Comparison of ENCODE assay signal across 8 cellular contexts in the genomic region with DNA sequence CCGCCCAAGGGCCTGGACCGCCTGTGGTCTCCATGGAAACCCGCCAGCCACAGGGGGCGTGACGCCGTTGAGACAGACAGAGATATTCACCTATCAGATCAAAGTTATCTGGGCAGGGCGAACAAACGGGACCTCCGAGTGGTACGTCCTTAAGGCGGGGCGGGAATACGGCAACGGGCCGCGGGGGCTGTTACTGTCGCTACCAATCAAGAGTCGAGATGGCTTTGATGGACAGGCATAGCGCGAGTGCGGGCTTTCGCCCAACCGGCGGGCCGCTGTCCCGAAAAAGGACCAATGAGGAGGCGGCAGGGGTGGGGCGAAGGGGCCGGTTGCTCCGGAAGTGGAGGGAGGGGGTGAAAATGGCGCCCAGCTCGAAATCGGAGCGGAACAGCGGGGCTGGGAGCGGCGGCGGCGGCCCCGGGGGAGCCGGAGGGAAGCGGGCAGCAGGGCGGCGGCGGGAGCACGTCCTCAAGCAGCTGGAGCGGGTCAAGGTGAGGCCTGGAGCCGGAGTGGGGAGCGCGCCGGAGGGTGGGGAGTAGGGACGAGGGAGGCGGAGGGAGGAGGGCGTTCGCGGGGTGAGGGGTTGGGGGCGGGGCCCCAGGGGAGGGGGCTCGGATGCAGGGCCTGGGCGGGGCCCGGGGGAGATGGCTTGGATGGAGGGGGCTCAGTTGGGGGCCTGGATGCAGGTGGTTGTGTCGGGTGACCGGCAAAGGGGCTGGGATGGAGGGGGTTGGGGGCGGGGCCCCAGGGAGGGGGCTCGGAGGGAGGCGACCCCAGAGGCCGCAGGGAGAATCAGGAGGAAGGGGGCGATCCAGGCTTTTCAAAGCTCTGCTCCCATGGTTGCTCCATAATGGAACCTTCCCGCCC. TPM values are rescaled to one million over a fixed set of nuclear protein-coding genes. Genes with fewer than 3 reads are reported as not detected.
DNase-seq lines count a peak whose midpoint lies in the region; ATAC-seq and TF ChIP-seq lines count a peak whose summit lies in the region.

Gene DCAF15, plus strand, starts transcription at position 356 of the 867 bp plus-strand sequence. Its CDS starts 4 bp downstream, at position 360.

- WGBS in thymus = under 1% methylated on average over 68 of the region's 68 CpGs

- H3K4me1 ChIP-seq in thymus (ENCODE audit: control insufficient read depth, insufficient read depth, low read length) = peaks cover 10% of the 10 kb centered on the region

- H3K27ac Mint-ChIP-seq in osteocyte (ENCODE audit: unreplicated experiment) = peak within 1 kb of the TSS; percentile 81

- peaks cover 6% of the 10 kb centered on the region for H3K36me3 Mint-ChIP-seq in osteocyte (ENCODE audit: unreplicated experiment)

- H3K4me1 Mint-ChIP-seq in osteocyte (ENCODE audit: unreplicated experiment) = peaks cover 11% of the 10 kb centered on the region

- H3K27me3 ChIP-seq in thymus (ENCODE audit: control insufficient read depth, insufficient read depth) = no peaks in the 10 kb centered on the region

- peak; percentile 98 for ATAC-seq in HG02759 (IDR thresholded peaks at IDR 0.05; ENCODE audit: unreplicated experiment)

- peak within 1 kb of the TSS; percentile 93 for H3K4me3 Mint-ChIP-seq in osteocyte (ENCODE audit: unreplicated experiment)

- peaks cover 31% of the 10 kb centered on the region for H3K36me3 ChIP-seq in thymus (ENCODE audit: control insufficient read depth, insufficient read depth)

- peak within 1 kb of the TSS; percentile 79 for H3K4me3 ChIP-seq in GM12864 (ENCODE audit: low read depth, low read length)
- H3K4me3 ChIP-seq in thymus (ENCODE audit: low read length) = peak within 1 kb of the TSS; percentile 96

- H3K27ac ChIP-seq in thymus (ENCODE audit: low read depth) = peak within 1 kb of the TSS; percentile 93

- peak; percentile 99 for DNase-seq in GM12864 (ENCODE audit: low read depth)
- peak; percentile 97 to 100 (median 100) for DNase-seq in NCI-H1417 (lab: John Stamatoyannopoulos, UW)
- peak; percentile 96 to 99 for DNase-seq in SW 1271 (lab: John Stamatoyannopoulos, UW)
- peak; percentile 96 for DNase-seq in activated naive CD8-positive, alpha-beta T cell treated with anti-CD3 and anti-CD28 coated beads, Interleukin-2, amount 50 U/mL, for 16 hours (ENCODE audit: low read depth, low spot score)
- DNase-seq in head of caudate nucleus = peak; percentile 97 to 100 (median 100)
- DNase-seq in osteocyte (ENCODE audit: extremely low spot score, unreplicated experiment) = peak; percentile 100

- no peaks in the 10 kb centered on the region for H3K9me3 ChIP-seq in thymus (ENCODE audit: control insufficient read depth)

- TF ChIP-seq CTCF in GM12864 (IDR thresholded peaks at IDR 0.05; ENCODE audit: low read depth, low read length, missing control alignments) (no peak), osteocyte (IDR thresholded peaks at IDR 0.05) (no peak)

- H3K9me3 Mint-ChIP-seq in osteocyte (ENCODE audit: unreplicated experiment) = no peaks in the 10 kb centered on the region

- no peaks in the 10 kb centered on the region for H3K27me3 Mint-ChIP-seq in osteocyte (ENCODE audit: unreplicated experiment)

- intact Hi-C loops in head of caudate nucleus (cut with DNase I) = loop anchor here (10.0 kb wide), 1 partner anchor 52 kb away; the partner anchor contains the start of gene RFX1

RNA-seq across cellular contexts. Expression of gene DCAF15, which starts in this region (rescaled TPM):
- total RNA-seq in osteocyte = 27.4 and 29.3 TPM in 2 replicates
- polyA plus RNA-seq in thymus = 95.4 TPM

Comparison
In these comparisons a context has a peak if more than half of its experiments do, and no peak if none do; other contexts are left out.
1. Peak in every context shown above with its lines: DNase-seq, ATAC-seq, H3K4me3 ChIP-seq and H3K27ac ChIP-seq.